Comparison of ENCODE assay signal across 8 cellular contexts in genomic region chr10:43396928-43397624, GRCh38. TPM values are rescaled to one million over a fixed set of nuclear protein-coding genes. Genes with fewer than 3 reads are reported as not detected.
A peak's percentile ranks its signal among the peaks of the same experiment; 100 is the strongest.
DNase-seq lines count a peak whose midpoint lies in the region; ATAC-seq and TF ChIP-seq lines count a peak whose summit lies in the region.

No MANE protein-coding gene starts in this region.

- H3K4me1 ChIP-seq in HUES48 (ENCODE audit: control insufficient read depth, insufficient read depth, low read length), result peaks cover 37% of the 10 kb centered on the region

- H3K36me3 ChIP-seq in HUES48 (ENCODE audit: control insufficient read depth, insufficient read depth, low read length), result peaks cover 48% of the 10 kb centered on the region

- no peaks in the 10 kb centered on the region for H3K9me3 ChIP-seq in HUES48 (ENCODE audit: control insufficient read depth, insufficient read depth, low read length)

- H3K27me3 Mint-ChIP-seq in nephron progenitor cell (ENCODE audit: low read depth, poor library complexity), result no peaks in the 10 kb centered on the region

- peaks cover 75% of the 10 kb centered on the region for H3K4me1 Mint-ChIP-seq in nephron progenitor cell

- DNase-seq in DMS114 treated with DMSO at 0.1 percent for 48 hours (lab: John Stamatoyannopoulos, UW; ENCODE audit: unreplicated experiment) (peak; percentile 76), RPMI7951 (ENCODE audit: low read depth) (peak; percentile 88), fibroblast of the conjunctiva (ENCODE audit: low read depth) (peak; percentile 51), nephron progenitor cell (peak; percentile 78), substantia nigra (lab: John Stamatoyannopoulos, UW) (peak; percentile 35 to 93 (median 78))
- peak; percentile 91 for DNase-seq in activated effector memory CD4-positive, alpha-beta T cell treated with anti-CD3 and anti-CD28 coated beads, Interleukin-2, amount 50 U/mL, for 16 hours

- ATAC-seq in GM21515 (IDR thresholded peaks at IDR 0.05; ENCODE audit: unreplicated experiment), result peak; percentile 79

- H3K27ac ChIP-seq in HUES48 (ENCODE audit: low read depth, low read length), result peak overlapping the region; percentile 100
- H3K27ac ChIP-seq in substantia nigra (ENCODE audit: low read depth, low read length, poor library complexity, severe bottlenecking), result peak overlapping the region; percentile 95

- H3K9me3 Mint-ChIP-seq in nephron progenitor cell, result no peaks in the 10 kb centered on the region

- peaks cover 28% of the 10 kb centered on the region for H3K36me3 Mint-ChIP-seq in nephron progenitor cell (ENCODE audit: low read depth)

- no peaks in the 10 kb centered on the region for H3K27me3 ChIP-seq in HUES48 (ENCODE audit: control insufficient read depth, insufficient read depth, low read length)

- H3K9ac ChIP-seq in HUES48 (ENCODE audit: low read depth, low read length), result peak overlapping the region; percentile 91

- peak overlapping the region; percentile 72 for H3K4me3 ChIP-seq in HUES48 (ENCODE audit: low read depth, low read length)

- TF ChIP-seq CTCF in nephron progenitor cell (IDR thresholded peaks at IDR 0.05), result no peak

- peak overlapping the region; percentile 99 for H3K27ac Mint-ChIP-seq in nephron progenitor cell

- peak overlapping the region; percentile 91 for H3K4me3 Mint-ChIP-seq in nephron progenitor cell

RNA-seq across cellular contexts. Expression of gene HNRNPF, which starts 11.9 kb away (rescaled TPM):
- 179 and 196 TPM in 2 replicates for total RNA-seq in RPMI7951 (2014; rRNA removed; shearing (Covaris generic))

RNA-seq across cellular contexts. Expression of gene FXYD4, which starts 25.6 kb away (rescaled TPM):
- total RNA-seq in RPMI7951 (2014; rRNA removed; shearing (Covaris generic)), result not detected in 2 replicates

RNA-seq across cellular contexts. Expression of gene ZNF487, which starts 39.8 kb away (rescaled TPM):
- total RNA-seq in RPMI7951 (2014; rRNA removed; shearing (Covaris generic)), result 6.1 and 6.3 TPM in 2 replicates

Comparison
In these comparisons a context has a peak if more than half of its experiments do, and no peak if none do; other contexts are left out.
1. Peak in every context shown above with its lines: DNase-seq, ATAC-seq, H3K4me3 ChIP-seq and H3K27ac ChIP-seq.